In the genomic region with DNA sequence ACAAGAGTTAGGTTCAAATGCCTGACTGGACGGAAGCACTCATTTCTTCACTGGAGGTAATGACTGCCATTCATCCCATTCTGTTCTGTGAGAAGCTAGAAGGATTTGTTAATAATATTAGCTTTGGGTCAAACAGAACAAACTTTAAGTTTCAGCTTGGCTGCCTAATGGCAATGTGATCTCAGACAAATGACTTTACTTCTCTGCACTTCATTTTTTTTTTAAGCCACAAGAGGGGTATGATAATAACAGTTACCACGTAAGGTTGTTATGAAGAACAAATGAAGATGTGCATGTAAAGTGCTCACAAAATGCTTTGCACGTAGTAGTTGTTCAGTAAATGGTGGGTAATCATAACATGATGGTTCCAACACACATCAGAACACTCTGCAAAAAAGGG, we compare ENCODE assay signal across 30 cellular contexts.
"Had no signal": no experiment of that assay in that cellular context is flagged by ENCODE, and none has a peak within 500 bp of the region (broad histone marks: within the 10 kb centered on the region; RNA-seq: fewer than 3 reads in every experiment).

No MANE protein-coding gene starts in this region.

- FAIRE-seq: colon, endometrium, endothelial cell of umbilical vein, frontal cortex had no signal

- H3K27ac ChIP-seq: colonic mucosa, coronary artery, dorsolateral prefrontal cortex, epithelial cell of prostate, esophagus muscularis mucosa, esophagus squamous epithelium, foreskin keratinocyte, gastrocnemius medialis, gastroesophageal sphincter, heart left ventricle, heart right ventricle, hepatocyte had no signal

- H3K27me3 ChIP-seq: colonic mucosa, esophagus muscularis mucosa, esophagus squamous epithelium, gastrocnemius medialis, gastroesophageal sphincter, heart left ventricle, heart right ventricle, hepatocyte had no signal

- H3K4me1 ChIP-seq: colonic mucosa had no signal

- H3K27me3 Mint-ChIP-seq: dendritic cell treated with granulocyte-macrophage colony-stimulating factor and Interleukin-4, amounts not matched to agents 40 ng/mL and 50 ng/mL, for 4 days had no signal

- H3K4me3 ChIP-seq: colonic mucosa, coronary artery, dorsolateral prefrontal cortex, esophagus muscularis mucosa, esophagus squamous epithelium, gastrocnemius medialis, gastroesophageal sphincter, heart left ventricle, heart right ventricle, hepatocyte had no signal

- H3K9me3 ChIP-seq: colonic mucosa, esophagus muscularis mucosa, esophagus squamous epithelium, gastrocnemius medialis, gastroesophageal sphincter, heart left ventricle, heart right ventricle had no signal

- H3K4me3 Mint-ChIP-seq: dendritic cell treated with granulocyte-macrophage colony-stimulating factor and Interleukin-4, amounts not matched to agents 40 ng/mL and 50 ng/mL, for 4 days; effector memory CD8-positive, alpha-beta T cell; endodermal cell had no signal

- H3K9me3 Mint-ChIP-seq: dendritic cell treated with granulocyte-macrophage colony-stimulating factor and Interleukin-4, amounts not matched to agents 40 ng/mL and 50 ng/mL, for 4 days; effector memory CD8-positive, alpha-beta T cell; endodermal cell had no signal

- H3K27ac Mint-ChIP-seq: dendritic cell treated with granulocyte-macrophage colony-stimulating factor and Interleukin-4, amounts not matched to agents 40 ng/mL and 50 ng/mL, for 4 days; effector memory CD8-positive, alpha-beta T cell; endodermal cell had no signal

- DNase-seq: colonic mucosa; cortex of kidney; dermis blood vessel endothelial cell; dorsolateral prefrontal cortex; effector CD4-positive, alpha-beta T cell; effector CD8-positive, alpha-beta T cell; effector memory CD4-positive, alpha-beta T cell; effector memory CD8-positive, alpha-beta T cell; endodermal cell; erythroblast; esophagus squamous epithelium; foreskin fibroblast; foreskin keratinocyte; foreskin melanocyte; gastrocnemius medialis; glutamatergic neuron; head of caudate nucleus; heart left ventricle; heart right ventricle had no signal

- H3K4me2 ChIP-seq: hepatocyte had no signal

- H2AFZ ChIP-seq: hepatocyte had no signal

- ATAC-seq: effector memory CD8-positive, alpha-beta T cell; esophagus mucosa; foreskin keratinocyte; gastrocnemius medialis; gastroesophageal sphincter; heart left ventricle; heart right ventricle had no signal

- H3K79me2 ChIP-seq: hepatocyte had no signal

- H3K36me3 ChIP-seq: colonic mucosa, esophagus muscularis mucosa, gastrocnemius medialis, gastroesophageal sphincter, heart left ventricle, heart right ventricle had no signal
